Comparison of ENCODE assay signal across 12 cellular contexts in the genomic region with DNA sequence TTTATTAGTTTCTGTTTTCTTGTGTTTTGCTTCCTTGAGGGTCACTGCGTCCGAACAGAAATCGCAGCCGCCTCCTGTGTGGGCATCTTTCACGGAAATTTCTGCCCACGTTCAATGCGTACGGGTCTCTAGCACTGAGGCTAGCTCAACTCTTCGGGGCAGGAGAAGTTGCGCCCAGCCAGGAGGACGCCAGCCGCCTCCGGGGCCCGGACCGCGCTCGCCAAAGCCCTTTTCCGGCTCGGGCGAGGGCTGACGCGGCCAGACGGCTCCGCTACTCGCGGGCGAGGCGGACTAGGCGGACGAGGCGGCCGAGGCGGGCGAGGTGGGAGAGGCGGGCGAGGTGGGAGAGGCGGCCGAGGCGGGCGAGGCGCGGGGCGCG. TPM values are rescaled to one million over a fixed set of nuclear protein-coding genes. Genes with fewer than 3 reads are reported as not detected.
DNase-seq lines count a peak whose midpoint lies in the region; ATAC-seq and TF ChIP-seq lines count a peak whose summit lies in the region.
"Had no signal": no experiment of that assay in that cellular context is flagged by ENCODE, and none has a peak within 500 bp of the region (broad histone marks: within the 10 kb centered on the region; RNA-seq: fewer than 3 reads in every experiment).

No MANE protein-coding gene starts in this region.

- H3K27ac ChIP-seq in SJCRH30 (peak overlapping the region; percentile 95), neutrophil (no peak overlapping the region)
- H3K27ac ChIP-seq: SJSA1, tibial artery had no signal

- H3K4me3 Mint-ChIP-seq in naive thymus-derived CD8-positive, alpha-beta T cell = peak overlapping the region in 2 of 10 donors; percentile 27 to 42
- H3K4me3 Mint-ChIP-seq: activated CD8-positive, alpha-beta memory T cell treated with anti-CD3 and anti-CD28 coated beads, Interleukin-2, amount 10 ng/mL, durations not matched to agents 7 days and 5 days had no signal

- H3K4me1 ChIP-seq in SJCRH30 (peaks cover 5% of the 10 kb centered on the region), neutrophil (ENCODE audit: control insufficient read depth in 1 of 2, insufficient read depth in 1 of 2, low read depth in 1 of 2, low read length in 1 of 2) (peaks cover 11 to 16% of the 10 kb centered on the region in 2 experiments)

- peaks cover 0 to 8% (median 6%) of the 10 kb centered on the region in 3 donors for H3K36me3 Mint-ChIP-seq in naive thymus-derived CD8-positive, alpha-beta T cell
- H3K36me3 Mint-ChIP-seq: activated CD8-positive, alpha-beta memory T cell treated with anti-CD3 and anti-CD28 coated beads, Interleukin-2, amount 10 ng/mL, durations not matched to agents 7 days and 5 days had no signal

- peaks cover under 1% of the 10 kb centered on the region; the same call in 1 of the 2 replicates for H3K36me3 ChIP-seq in SJCRH30
- no peaks in the 10 kb centered on the region for H3K36me3 ChIP-seq in neutrophil
- H3K36me3 ChIP-seq: SJSA1, tibial artery had no signal

- ATAC-seq in HG02870 (IDR thresholded peaks at IDR 0.05; ENCODE audit: unreplicated experiment) = no peak
- no peak for ATAC-seq in naive thymus-derived CD8-positive, alpha-beta T cell
- ATAC-seq: activated CD8-positive, alpha-beta memory T cell treated with anti-CD3 and anti-CD28 coated beads, Interleukin-2, amount 10 ng/mL, durations not matched to agents 7 days and 5 days had no signal

- peak overlapping the region; percentile 66 for H3K4me3 ChIP-seq in SJCRH30
- no peak overlapping the region for H3K4me3 ChIP-seq in foreskin fibroblast (ENCODE audit: low read depth in 1 of 2, low read length in 2 of 2)
- H3K4me3 ChIP-seq in neutrophil (ENCODE audit: low read depth in 1 of 2, low read length in 1 of 2) = peak overlapping the region; percentile 21 to 50
- H3K4me3 ChIP-seq: SJSA1 had no signal

- H3K9me3 ChIP-seq in SJCRH30 (replicated peaks) = no peaks in the 10 kb centered on the region
- H3K9me3 ChIP-seq in neutrophil = no peaks in the 10 kb centered on the region
- H3K9me3 ChIP-seq: SJSA1, tibial artery had no signal

- H3K27me3 ChIP-seq in SJCRH30 (no peaks in the 10 kb centered on the region), neutrophil (peaks cover 99% of the 10 kb centered on the region)

- POLR2A ChIA-PET in naive thymus-derived CD8-positive, alpha-beta T cell (lab: Charles Lee) = no interaction called here

- peaks cover 47 to 90% (median 69%) of the 10 kb centered on the region in 5 donors for H3K27me3 Mint-ChIP-seq in naive thymus-derived CD8-positive, alpha-beta T cell

- H3K27ac Mint-ChIP-seq in naive thymus-derived CD8-positive, alpha-beta T cell = no peak overlapping the region
- H3K27ac Mint-ChIP-seq: activated CD8-positive, alpha-beta memory T cell treated with anti-CD3 and anti-CD28 coated beads, Interleukin-2, amount 10 ng/mL, durations not matched to agents 7 days and 5 days had no signal

- DNase-seq in EH (ENCODE audit: low read depth) (peak; percentile 3), SJCRH30 (peak; percentile 37 to 47), foreskin fibroblast (peak; percentile 3 to 9), AG08395 (ENCODE audit: low spot score) (no peak), DMS153 (lab: John Stamatoyannopoulos, UW) (no peak)
- no peak for DNase-seq in naive thymus-derived CD8-positive, alpha-beta T cell
- DNase-seq: activated CD8-positive, alpha-beta memory T cell treated with anti-CD3 and anti-CD28 coated beads, Interleukin-2, amount 10 ng/mL, durations not matched to agents 7 days and 5 days; kidney glomerular epithelial cell; tibial artery had no signal

- TF ChIP-seq CTCF in foreskin fibroblast (IDR thresholded peaks at IDR 0.05; ENCODE audit: low read depth, low read length) (no peak), neutrophil (IDR thresholded peaks at IDR 0.05) (no peak)

- peaks cover 12 to 40% (median 25%) of the 10 kb centered on the region in 4 donors for H3K4me1 Mint-ChIP-seq in naive thymus-derived CD8-positive, alpha-beta T cell

- H3K9me3 Mint-ChIP-seq in naive thymus-derived CD8-positive, alpha-beta T cell = peaks cover 0 to 8% (median 0%) of the 10 kb centered on the region in 9 donors

RNA-seq across cellular contexts. Expression of a gene that starts 0.8 kb away (rescaled TPM):
- 14.0 and 16.7 TPM in 2 replicates for total RNA-seq in SJCRH30 (2014; rRNA removed; shearing (Covaris generic))
- total RNA-seq in naive thymus-derived CD8-positive, alpha-beta T cell = not detected
- polyA plus RNA-seq in naive thymus-derived CD8-positive, alpha-beta T cell = not detected
- total RNA-seq: activated CD8-positive, alpha-beta memory T cell treated with anti-CD3 and anti-CD28 coated beads, Interleukin-2, amount 10 ng/mL, durations not matched to agents 7 days and 5 days; SJSA1 had no signal

Comparison
In these comparisons a context has a peak if more than half of its experiments do, and no peak if none do; other contexts are left out.
1. DNase-seq: peak in EH (single experiment), SJCRH30 (2 of 2) and foreskin fibroblast (2 of 2); none in naive thymus-derived CD8-positive, alpha-beta T cell (0 of 10), AG08395 (single experiment) and DMS153 (single experiment).
2. H3K4me3 ChIP-seq: peak in SJCRH30 (single experiment) and neutrophil (2 of 2); none in foreskin fibroblast (0 of 2).
3. RNA of a gene that starts 0.8 kb away (total RNA-seq): 14.0 to 16.7 TPM in SJCRH30; not detected in naive thymus-derived CD8-positive, alpha-beta T cell; every median in the first group is over 10 times any median in the second.